Comparison of ENCODE assay signal across 9 cellular contexts in the genomic region with DNA sequence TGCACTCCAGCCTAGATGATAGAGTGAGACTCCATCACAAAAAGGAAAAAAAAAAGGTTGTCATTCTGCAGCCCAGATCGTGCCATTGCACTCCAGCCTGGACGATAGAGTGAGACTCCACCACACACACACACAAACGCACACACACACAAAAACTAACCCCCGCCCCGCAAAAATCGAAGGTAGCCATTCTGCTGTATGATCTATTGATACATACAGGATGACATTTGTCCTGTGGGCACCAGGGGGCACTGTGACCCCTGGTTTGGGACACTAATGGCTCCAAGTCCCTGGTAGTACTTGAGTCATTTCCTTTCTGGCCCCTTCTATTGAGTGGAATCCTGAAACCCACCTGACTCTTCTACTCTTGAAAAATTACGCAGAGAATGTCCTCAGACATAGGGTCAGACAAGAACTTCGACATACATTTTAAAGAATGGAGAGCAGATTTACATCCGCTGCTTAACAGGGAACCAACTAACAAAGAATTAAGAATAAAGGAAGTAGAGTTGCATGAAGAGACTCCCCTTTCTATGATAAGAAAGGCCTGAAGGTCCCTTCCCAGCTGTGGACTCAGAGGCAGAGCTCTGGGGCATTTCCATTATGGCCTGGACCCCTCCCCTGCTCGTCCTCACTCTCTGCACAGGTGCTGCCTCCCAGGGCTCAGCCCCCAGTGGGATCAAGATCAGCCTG. TPM values are rescaled to one million over a fixed set of nuclear protein-coding genes. Genes with fewer than 3 reads are reported as not detected.
DNase-seq lines count a peak whose midpoint lies in the region; ATAC-seq lines count a peak whose summit lies in the region.
"Had no signal": no experiment of that assay in that cellular context is flagged by ENCODE, and none has a peak within 500 bp of the region (broad histone marks: within the 10 kb centered on the region; RNA-seq: fewer than 3 reads in every experiment).

No MANE protein-coding gene starts in this region.

- DNase-seq in DMS53 treated with DMSO at 0.1 percent for 48 hours (lab: John Stamatoyannopoulos, UW; ENCODE audit: unreplicated experiment), result peak; percentile 2
- DNase-seq in HT1080 (ENCODE audit: low read depth), result peak; percentile 42
- peak; percentile 25 for DNase-seq in SKM-1 (lab: John Stamatoyannopoulos, UW; ENCODE audit: unreplicated experiment)
- peak; percentile 35 for DNase-seq in amniotic epithelial cell (ENCODE audit: low read depth)
- peak; percentile 71 for DNase-seq in inferior parietal cortex (ENCODE audit: extremely low spot score)
- peak; percentile 50 to 53 for DNase-seq in stimulated activated CD4-positive, alpha-beta T cell treated with anti-CD3 and anti-CD28 coated beads, Interleukin-4, amount 100 ng/mL, for 48 hours (ENCODE audit: low read depth in 2 of 2)
- DNase-seq in kidney glomerular epithelial cell (lab: John Stamatoyannopoulos, UW), result no peak

- no peak for ATAC-seq in GM18502 (IDR thresholded peaks at IDR 0.05; ENCODE audit: poor library complexity, unreplicated experiment)

RNA-seq across cellular contexts. Expression of a gene that starts 35.0 kb away (rescaled TPM):
- 87.9 and 93.2 TPM in 2 replicates for total RNA-seq in HT1080 (2014; rRNA removed; shearing (Covaris generic))
- polyA plus RNA-seq in HT1080 (2015; cell fraction: cytosol; rRNA removed), result 91.8 and 93.1 TPM in 2 replicates
- polyA plus RNA-seq in HT1080 (2015; cell fraction: nucleus; rRNA removed), result 218 and 230 TPM in 2 replicates
- total RNA-seq: activated CD8-positive, alpha-beta memory T cell treated with anti-CD3 and anti-CD28 coated beads for 36 hours had no signal

RNA-seq across cellular contexts. Expression of a gene that starts 50.3 kb away (rescaled TPM):
- total RNA-seq in HT1080 (2014; rRNA removed; shearing (Covaris generic)), result not detected in 2 replicates
- polyA plus RNA-seq in HT1080 (2015; cell fraction: cytosol; rRNA removed), result not detected in 2 replicates
- not detected in 2 replicates for polyA plus RNA-seq in HT1080 (2015; cell fraction: nucleus; rRNA removed)
- total RNA-seq: activated CD8-positive, alpha-beta memory T cell treated with anti-CD3 and anti-CD28 coated beads for 36 hours had no signal
